Comparison of ENCODE assay signal across 8 cellular contexts in the genomic region with DNA sequence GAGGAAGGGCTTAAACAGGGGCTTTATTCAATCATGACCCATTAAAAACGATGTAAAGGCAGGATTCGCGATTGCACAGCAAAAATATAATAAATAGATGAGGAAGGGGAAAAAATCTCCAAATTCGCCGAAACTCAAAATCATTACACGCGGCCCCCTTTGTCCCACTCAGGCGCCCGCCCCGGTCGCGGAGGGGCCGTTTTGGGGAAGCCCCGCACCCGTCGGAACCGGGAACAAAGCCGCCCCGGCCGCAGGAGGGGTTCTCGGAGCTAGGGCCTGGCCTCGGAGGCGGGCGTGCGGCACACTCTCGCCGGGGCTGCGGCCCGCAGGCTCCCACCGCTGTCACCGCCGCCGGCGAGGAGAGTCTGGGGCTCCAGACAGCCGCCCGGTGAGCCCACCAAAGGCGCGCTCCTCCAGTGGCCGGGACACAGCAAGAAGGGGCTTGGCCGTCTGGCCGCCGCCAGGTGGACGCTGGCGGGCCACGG. TPM values are rescaled to one million over a fixed set of nuclear protein-coding genes. Genes with fewer than 3 reads are reported as not detected.
DNase-seq lines count a peak whose midpoint lies in the region; ATAC-seq and TF ChIP-seq lines count a peak whose summit lies in the region.

No MANE protein-coding gene starts in this region.

- no peaks in the 10 kb centered on the region for H3K9me3 ChIP-seq in ovary

- peak overlapping the region; percentile 100 for H3K27ac Mint-ChIP-seq in activated T-cell treated with anti-CD3 and anti-CD28 coated beads, Interleukin-2, amount 50 U/mL, for 72 hours

- TF ChIP-seq EP300 in ovary (IDR thresholded peaks at IDR 0.05): no peak

- H3K4me3 ChIP-seq in fibroblast of the aortic adventitia (ENCODE audit: low read depth, low read length): peak overlapping the region; percentile 79
- peak overlapping the region; percentile 49 for H3K4me3 ChIP-seq in ovary

- peaks cover 5 to 7% of the 10 kb centered on the region in 2 donors for H3K36me3 Mint-ChIP-seq in activated T-cell treated with anti-CD3 and anti-CD28 coated beads, Interleukin-2, amount 50 U/mL, for 72 hours (ENCODE audit: insufficient read depth in 2 of 2)

- H3K4me1 Mint-ChIP-seq in activated T-cell treated with anti-CD3 and anti-CD28 coated beads, Interleukin-2, amount 50 U/mL, for 72 hours (ENCODE audit: low read depth): peaks cover 44% of the 10 kb centered on the region

- peak; percentile 13 for ATAC-seq in GM21529 (IDR thresholded peaks at IDR 0.05; ENCODE audit: unreplicated experiment)
- ATAC-seq in activated T-cell treated with anti-CD3 and anti-CD28 coated beads, Interleukin-2, amount 50 U/mL, for 72 hours (replicated peaks in 1 of 2): peak; percentile 10 to 25

- H3K9me3 Mint-ChIP-seq in activated T-cell treated with anti-CD3 and anti-CD28 coated beads, Interleukin-2, amount 50 U/mL, for 72 hours: no peaks in the 10 kb centered on the region

- no peaks in the 10 kb centered on the region for H3K4me1 ChIP-seq in ovary (ENCODE audit: insufficient read depth)

- intact Hi-C loops in ovary (cut with DNase I): no loop called here

- peak overlapping the region; percentile 72 to 91 for H3K27ac ChIP-seq in ovary

- peak overlapping the region; percentile 96 to 100 for H3K4me3 Mint-ChIP-seq in activated T-cell treated with anti-CD3 and anti-CD28 coated beads, Interleukin-2, amount 50 U/mL, for 72 hours

- no peaks in the 10 kb centered on the region for H3K36me3 ChIP-seq in ovary

- peaks cover 6% of the 10 kb centered on the region for H3K27me3 Mint-ChIP-seq in activated T-cell treated with anti-CD3 and anti-CD28 coated beads, Interleukin-2, amount 50 U/mL, for 72 hours (ENCODE audit: low read depth)

- TF ChIP-seq CTCF in fibroblast of the aortic adventitia (IDR thresholded peaks at IDR 0.05; ENCODE audit: insufficient read depth, low read length) (no peak), ovary (IDR thresholded peaks at IDR 0.05) (no peak)

- DNase-seq in DMS 273 (lab: John Stamatoyannopoulos, UW; ENCODE audit: unreplicated experiment) (peak; percentile 75), LoVo (ENCODE audit: low spot score) (peak; percentile 17), fibroblast of the aortic adventitia (ENCODE audit: low read depth) (no peak), ovary (peak in 3 of 5 donors; percentile 28 to 40 (median 38)), HPDE6-E6E7 (ENCODE audit: extremely low spot score) (no peak), NCI-H2029 treated with DMSO at 0.1 percent for 48 hours (lab: John Stamatoyannopoulos, UW) (no peak)
- peak; percentile 50 to 52 for DNase-seq in activated T-cell treated with anti-CD3 and anti-CD28 coated beads, Interleukin-2, amount 50 U/mL, for 72 hours

- no peaks in the 10 kb centered on the region for H3K27me3 ChIP-seq in ovary

- 0 to 1% (median 0%) methylated on average over 34 to 45 of the region's 45 CpGs for WGBS in ovary, 3 donors

- no peak for TF ChIP-seq POLR2A in ovary (IDR thresholded peaks at IDR 0.05)

RNA-seq across cellular contexts. Expression of a gene that starts 0.5 kb away (rescaled TPM):
- total RNA-seq in activated T-cell treated with anti-CD3 and anti-CD28 coated beads, Interleukin-2, amount 50 U/mL, for 72 hours: 10 to 100 TPM; 18.1 to 21.4 TPM
- total RNA-seq in fibroblast of the aortic adventitia (ENCODE audit: low replicate concordance): 9.6 and 10.1 TPM in 2 replicates
- total RNA-seq in ovary: 1 to 10 TPM; 4.5 to 5.7 (median 5.1) TPM
- polyA plus RNA-seq in ovary: 1 to 10 TPM; 4.0 to 7.6 TPM

RNA-seq across cellular contexts. Expression of a gene that starts 53.7 kb away (rescaled TPM):
- total RNA-seq in activated T-cell treated with anti-CD3 and anti-CD28 coated beads, Interleukin-2, amount 50 U/mL, for 72 hours: 10 to 100 TPM; 36.5 to 38.2 TPM
- total RNA-seq in fibroblast of the aortic adventitia (ENCODE audit: low replicate concordance) (2.2 and 9.7 TPM in 2 replicates), ovary (10 to 100 TPM in 3 of 7 donors, 1 to 10 TPM in 4; 2.2 to 30.7 (median 4.9) TPM)
- 1 to 10 TPM; 3.6 to 6.6 TPM for polyA plus RNA-seq in ovary

Comparison
In these comparisons a context has a peak if more than half of its experiments do, and no peak if none do; other contexts are left out.
1. DNase-seq: peak in DMS 273 (single experiment), LoVo (single experiment), activated T-cell treated with anti-CD3 and anti-CD28 coated beads, Interleukin-2, amount 50 U/mL, for 72 hours (2 of 2) and ovary (3 of 5); none in fibroblast of the aortic adventitia (single experiment), HPDE6-E6E7 (single experiment) and NCI-H2029 treated with DMSO at 0.1 percent for 48 hours (single experiment).